In genomic region chr10:7889947-7890542, GRCh38 we compare ENCODE assay signal across 23 cellular contexts.
DNase-seq lines count a peak whose midpoint lies in the region; ATAC-seq lines count a peak whose summit lies in the region.
"Had no signal": no experiment of that assay in that cellular context is flagged by ENCODE, and none has a peak within 500 bp of the region (broad histone marks: within the 10 kb centered on the region; RNA-seq: fewer than 3 reads in every experiment).

No MANE protein-coding gene starts in this region.

- WGBS in neuronal stem cell (ENCODE audit: extremely low coverage in 2 of 2, insufficient read length in 2 of 2, insufficient replicate concordance in 1 of 2), 2 donors = no CpG with 5 or more reads among the region's 5 CpGs

- H2BK15ac ChIP-seq in neuronal stem cell (ENCODE audit: low read length) = no peak overlapping the region

- no peak overlapping the region for H3K14ac ChIP-seq in neuronal stem cell (ENCODE audit: low read length)

- no peak overlapping the region for H2BK12ac ChIP-seq in neuronal stem cell (ENCODE audit: low read length)

- no peak overlapping the region for H3K4ac ChIP-seq in neuronal stem cell (ENCODE audit: low read length)

- no peak overlapping the region for H4K8ac ChIP-seq in neuronal stem cell (ENCODE audit: low read depth, low read length)

- H3K9ac ChIP-seq in neuronal stem cell (ENCODE audit: low read depth, low read length, poor library complexity) = no peak overlapping the region

- H3K4me3 ChIP-seq in neuronal stem cell (ENCODE audit: low read length in 2 of 2) = no peak overlapping the region
- H3K4me3 ChIP-seq: psoas muscle, thyroid gland had no signal

- H3K4me1 Mint-ChIP-seq in memory B cell = peaks cover 35% of the 10 kb centered on the region

- no peaks in the 10 kb centered on the region for H3K27me3 Mint-ChIP-seq in memory B cell
- H3K27me3 Mint-ChIP-seq: activated CD8-positive, alpha-beta T cell treated with anti-CD3 and anti-CD28 coated beads for 36 hours; stimulated activated naive CD8-positive, alpha-beta T cell treated with anti-CD3 and anti-CD28 coated beads, Interleukin-15, Interleukin-2, amounts not matched to agents 100 ng/mL and 50 ng/mL, for 24 hours had no signal

- no peak overlapping the region for H3K4me3 Mint-ChIP-seq in memory B cell
- H3K4me3 Mint-ChIP-seq: activated CD8-positive, alpha-beta T cell treated with anti-CD3 and anti-CD28 coated beads for 36 hours; stimulated activated naive CD8-positive, alpha-beta T cell treated with anti-CD3 and anti-CD28 coated beads, Interleukin-15, Interleukin-2, amounts not matched to agents 100 ng/mL and 50 ng/mL, for 24 hours had no signal

- H3K9me3 Mint-ChIP-seq in memory B cell = no peaks in the 10 kb centered on the region
- H3K9me3 Mint-ChIP-seq: activated CD8-positive, alpha-beta T cell treated with anti-CD3 and anti-CD28 coated beads for 36 hours; stimulated activated naive CD8-positive, alpha-beta T cell treated with anti-CD3 and anti-CD28 coated beads, Interleukin-15, Interleukin-2, amounts not matched to agents 100 ng/mL and 50 ng/mL, for 24 hours had no signal

- peaks cover 0 to 2% of the 10 kb centered on the region in 2 donors for H3K4me1 ChIP-seq in neuronal stem cell (ENCODE audit: control insufficient read depth in 2 of 2, insufficient read depth in 1 of 2, low read depth in 1 of 2, low read length in 2 of 2)
- H3K4me1 ChIP-seq: psoas muscle had no signal

- H2AK5ac ChIP-seq in neuronal stem cell (ENCODE audit: low read depth, low read length) = no peak overlapping the region

- H3K4me2 ChIP-seq in neuronal stem cell (ENCODE audit: insufficient read depth, low read length, poor library complexity, severe bottlenecking) = no peak overlapping the region

- H3K9me3 ChIP-seq in neuronal stem cell (replicated peaks in 1 of 2; ENCODE audit: control insufficient read depth in 2 of 2, insufficient read depth in 1 of 2, low read depth in 1 of 2, low read length in 2 of 2) = no peaks in the 10 kb centered on the region
- H3K9me3 ChIP-seq: neutrophil, psoas muscle, thyroid gland had no signal

- H2AFZ ChIP-seq in neuronal stem cell (ENCODE audit: low read length) = no peak overlapping the region

- H4K91ac ChIP-seq in neuronal stem cell (ENCODE audit: low read depth, low read length, poor library complexity) = no peak overlapping the region

- peak overlapping the region; percentile 22 for H3K27ac Mint-ChIP-seq in memory B cell
- H3K27ac Mint-ChIP-seq: activated CD8-positive, alpha-beta T cell treated with anti-CD3 and anti-CD28 coated beads for 36 hours; stimulated activated naive CD8-positive, alpha-beta T cell treated with anti-CD3 and anti-CD28 coated beads, Interleukin-15, Interleukin-2, amounts not matched to agents 100 ng/mL and 50 ng/mL, for 24 hours had no signal

- H3K27ac ChIP-seq in neuronal stem cell (replicated peaks; ENCODE audit: low read length) = no peak overlapping the region
- H3K27ac ChIP-seq: brain microvascular endothelial cell, neutrophil, psoas muscle, thyroid gland had no signal

- H2BK120ac ChIP-seq in neuronal stem cell (ENCODE audit: low read depth, low read length) = no peak overlapping the region

- no peaks in the 10 kb centered on the region for H3K27me3 ChIP-seq in neuronal stem cell (ENCODE audit: control insufficient read depth in 3 of 3, insufficient read depth in 3 of 3, low read depth in 1 of 3, low read length in 3 of 3)
- H3K27me3 ChIP-seq: brain microvascular endothelial cell, neutrophil, thyroid gland had no signal

- peaks cover 19% of the 10 kb centered on the region for H3K36me3 Mint-ChIP-seq in memory B cell

- DNase-seq in memory B cell (ENCODE audit: low spot score in 2 of 2) (no peak), neuronal stem cell (ENCODE audit: low spot score) (no peak)
- DNase-seq: activated CD8-positive, alpha-beta T cell treated with anti-CD3 and anti-CD28 coated beads for 36 hours; brain microvascular endothelial cell; DMS153; effector CD8-positive, alpha-beta T cell; head of caudate nucleus; IMR-90; NCI-H1417; NCI-H2107; NCI-H446 treated with DMSO at 0.1 percent for 48 hours; NK-92 treated with Interleukin-12 subunit alpha and Interleukin-12 subunit beta, amount 100 ng/mL, for 24 hours; psoas muscle; SHP77; stimulated activated CD4-positive, alpha-beta T cell treated with anti-CD3 and anti-CD28 coated beads, Interleukin-15, amount 100 ng/mL, for 24 hours; thyroid gland had no signal

- no peak overlapping the region for H3K23ac ChIP-seq in neuronal stem cell (ENCODE audit: low read depth, low read length, poor library complexity)

- H2BK5ac ChIP-seq in neuronal stem cell (ENCODE audit: low read length) = no peak overlapping the region

- peak; percentile 42 for ATAC-seq in GM18867 (IDR thresholded peaks at IDR 0.05; ENCODE audit: unreplicated experiment)
- peak; percentile 53 for ATAC-seq in GM21717 (IDR thresholded peaks at IDR 0.05; ENCODE audit: unreplicated experiment)
- ATAC-seq in HG03442 (IDR thresholded peaks at IDR 0.05; ENCODE audit: unreplicated experiment) = peak; percentile 77
- ATAC-seq in memory B cell (ENCODE audit: low read depth) = no peak
- ATAC-seq in HG02973 (IDR thresholded peaks at IDR 0.05; ENCODE audit: unreplicated experiment) = no peak
- no peak for ATAC-seq in HG02623 (IDR thresholded peaks at IDR 0.05; ENCODE audit: unreplicated experiment)
- ATAC-seq: activated CD8-positive, alpha-beta T cell treated with anti-CD3 and anti-CD28 coated beads for 36 hours; psoas muscle had no signal

- H3K36me3 ChIP-seq in neuronal stem cell (replicated peaks in 1 of 2; ENCODE audit: control insufficient read depth in 2 of 2, insufficient read depth in 2 of 2, low read length in 2 of 2) = no peaks in the 10 kb centered on the region
- H3K36me3 ChIP-seq: brain microvascular endothelial cell, neutrophil, thyroid gland had no signal

- H3K79me1 ChIP-seq in neuronal stem cell (ENCODE audit: low read depth, low read length) = no peaks in the 10 kb centered on the region

- H3K18ac ChIP-seq in neuronal stem cell (ENCODE audit: low read length) = no peak overlapping the region

Comparison
In these comparisons a context has a peak if more than half of its experiments do, and no peak if none do; other contexts are left out.
1. ATAC-seq: peak in GM18867 (single experiment), GM21717 (single experiment) and HG03442 (single experiment); none in memory B cell (single experiment), HG02973 (single experiment) and HG02623 (single experiment).